8 cellular contexts compared by ENCODE assay signal in genomic region chr2:38602732-38603401, GRCh38.
DNase-seq lines count a peak whose midpoint lies in the region; ATAC-seq and TF ChIP-seq lines count a peak whose summit lies in the region.

Gene HNRNPLL (minus strand): TSS chr2:38602928. CDS start chr2:38602626, 302 bp downstream.

- H3K27ac ChIP-seq in cingulate gyrus (ENCODE audit: low read depth, low read length), result peak within 1 kb of the TSS; percentile 81

- no peak for TF ChIP-seq CTCF in AG09319 (IDR thresholded peaks at IDR 0.05; ENCODE audit: low read depth, low read length)

- peak; percentile 95 for DNase-seq in AG09319 (ENCODE audit: extremely low read depth, low read depth)
- DNase-seq in NCI-H524 (lab: John Stamatoyannopoulos, UW), result peak; percentile 94 to 98
- peak; percentile 99 for DNase-seq in activated CD4-positive, alpha-beta T cell treated with anti-CD3 and anti-CD28 coated beads for 48 hours
- peak; percentile 91 for DNase-seq in kidney glomerular epithelial cell (lab: John Stamatoyannopoulos, UW)
- DNase-seq in stimulated activated CD4-positive, alpha-beta T cell treated with anti-CD3 and anti-CD28 coated beads, Interleukin-15, amount 100 ng/mL, for 48 hours (ENCODE audit: low read depth in 2 of 2), result peak; percentile 95 to 98

- ATAC-seq in HG03439 (IDR thresholded peaks at IDR 0.05; ENCODE audit: unreplicated experiment), result peak; percentile 77

- TF ChIP-seq POLR2A in GM19099 (IDR thresholded peaks at IDR 0.05; ENCODE audit: extremely low read depth, insufficient read length, low read depth), result peak; percentile 31

Comparison
In these comparisons a context has a peak if more than half of its experiments do, and no peak if none do; other contexts are left out.
1. Peak in every context shown above with its lines: DNase-seq, ATAC-seq and H3K27ac ChIP-seq.